In the genomic region with DNA sequence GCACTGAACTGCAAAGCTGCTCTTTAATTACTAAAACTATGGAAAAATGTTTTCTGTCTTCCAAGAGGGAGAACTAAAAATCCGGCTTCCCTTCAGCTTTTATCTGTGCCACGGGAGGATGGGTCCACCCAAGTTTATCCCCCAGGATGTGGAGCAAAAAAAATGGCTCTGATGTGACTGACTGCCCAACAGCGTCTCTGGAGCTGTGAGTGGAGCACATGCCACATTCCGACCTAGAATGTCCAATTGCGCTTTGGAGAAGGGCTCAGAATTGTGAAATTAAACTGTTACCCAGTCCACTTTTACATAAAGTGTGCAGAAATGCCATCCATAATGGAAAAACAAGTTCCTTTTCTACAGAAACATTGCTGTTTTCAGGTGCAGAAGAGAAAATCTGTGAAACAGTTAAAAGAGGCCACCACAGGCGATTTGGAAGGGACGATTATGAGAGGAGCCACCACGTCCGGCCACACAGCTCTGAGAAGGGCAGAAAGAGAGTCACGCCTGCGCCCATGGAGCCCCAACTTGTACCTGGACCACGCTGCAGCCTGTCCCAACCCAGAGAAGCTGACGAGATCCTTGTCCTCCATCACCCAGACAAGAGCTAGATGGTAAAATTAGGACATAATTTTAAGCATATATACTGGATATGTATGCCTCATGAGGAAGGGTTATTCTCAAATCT, we compare ENCODE assay signal across 11 cellular contexts.
"Had no signal": no experiment of that assay in that cellular context is flagged by ENCODE, and none has a peak within 500 bp of the region (broad histone marks: within the 10 kb centered on the region; RNA-seq: fewer than 3 reads in every experiment).

No MANE protein-coding gene starts in this region.

- H3K4me3 Mint-ChIP-seq: GM23338, H9, HFFc6 had no signal

- DNase-seq: GM23248, GOT3, H7, H9, HCEC 1CT, HFFc6 had no signal

- H3K9me3 Mint-ChIP-seq: GM23338 had no signal

- H3K27ac ChIP-seq: GM23248 had no signal

- H3K4me3 ChIP-seq: GM23248, GM23338, HAP-1 had no signal

- FAIRE-seq: H1, H54 had no signal

- H3K27ac Mint-ChIP-seq: GM23338, H9, HFFc6 had no signal

- H3K36me3 ChIP-seq: HAP-1 had no signal

- ATAC-seq: GM23338, HCT116 had no signal

- H3K9me3 ChIP-seq: HAP-1 had no signal
